In the genomic region with DNA sequence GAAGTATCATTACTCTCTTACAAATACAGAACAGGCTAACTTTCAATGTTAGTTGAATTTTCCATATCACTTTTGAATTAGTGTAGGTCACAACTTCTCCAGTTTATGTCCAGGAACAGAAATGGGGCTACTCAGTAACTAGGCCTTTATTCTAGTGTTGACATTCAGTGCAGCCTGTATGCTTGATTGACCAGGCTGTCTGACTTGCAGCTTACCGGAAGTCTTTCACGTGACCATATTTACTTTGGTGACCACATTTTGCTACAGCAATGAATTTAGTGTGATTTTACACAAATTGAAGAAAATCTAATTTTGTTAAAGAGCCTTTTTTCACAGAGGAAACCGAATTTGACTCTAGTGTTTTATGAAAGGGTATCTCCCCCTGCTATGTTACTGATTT, we compare ENCODE assay signal across 12 cellular contexts. TPM values are rescaled to one million over a fixed set of nuclear protein-coding genes. Genes with fewer than 3 reads are reported as not detected.
A peak's percentile ranks its signal among the peaks of the same experiment; 100 is the strongest.
DNase-seq lines count a peak whose midpoint lies in the region; ATAC-seq, FAIRE-seq and TF ChIP-seq lines count a peak whose summit lies in the region.
"Had no signal": no experiment of that assay in that cellular context is flagged by ENCODE, and none has a peak within 500 bp of the region (broad histone marks: within the 10 kb centered on the region; RNA-seq: fewer than 3 reads in every experiment).

No MANE protein-coding gene starts in this region.

- H3K27me3 Mint-ChIP-seq in CD4-positive, alpha-beta T cell, result no peaks in the 10 kb centered on the region

- peak overlapping the region; percentile 37 for H3K27ac Mint-ChIP-seq in CD4-positive, alpha-beta T cell

- no peak for TF ChIP-seq CTCF in CD4-positive, alpha-beta T cell (IDR thresholded peaks at IDR 0.05)
- no peak for TF ChIP-seq CTCF in epithelial cell of proximal tubule (conservative IDR thresholded peaks at IDR 0.05; ENCODE audit: low read depth, low read length)

- POLR2A ChIA-PET in CD4-positive, alpha-beta T cell (lab: Charles Lee), result no interaction called here

- no peak overlapping the region for H3K27ac ChIP-seq in CD4-positive, alpha-beta T cell (ENCODE audit: low read depth, low read length)
- H3K27ac ChIP-seq in effector memory CD4-positive, alpha-beta T cell (ENCODE audit: insufficient read depth, low read length, poor library complexity, severe bottlenecking), result no peak overlapping the region
- H3K27ac ChIP-seq: C4-2B had no signal

- H3K9me3 Mint-ChIP-seq in CD4-positive, alpha-beta T cell, result no peaks in the 10 kb centered on the region
- H3K9me3 Mint-ChIP-seq: H9 had no signal

- H3K4me3 Mint-ChIP-seq in CD4-positive, alpha-beta T cell, result no peak overlapping the region
- H3K4me3 Mint-ChIP-seq: H9 had no signal

- CTCF ChIA-PET in CD4-positive, alpha-beta T cell (lab: Charles Lee), result no interaction called here

- peak; percentile 85 for FAIRE-seq in GM19239 (lab: Jason Lieb, UNC)
- FAIRE-seq: TTC549 had no signal

- H3K36me3 Mint-ChIP-seq in CD4-positive, alpha-beta T cell (ENCODE audit: low read depth), result peaks cover 57% of the 10 kb centered on the region

- H3K4me1 ChIP-seq in effector memory CD4-positive, alpha-beta T cell (ENCODE audit: control insufficient read depth, insufficient read depth, low read length, poor library complexity, severe bottlenecking), result no peaks in the 10 kb centered on the region

- peaks cover 13% of the 10 kb centered on the region for H3K4me1 Mint-ChIP-seq in CD4-positive, alpha-beta T cell (ENCODE audit: low read depth)
- H3K4me1 Mint-ChIP-seq: H9 had no signal

- ATAC-seq in CD4-positive, alpha-beta T cell (ENCODE audit: poor library complexity), result no peak
- ATAC-seq in HG03097 (IDR thresholded peaks at IDR 0.05; ENCODE audit: low FRiP score, unreplicated experiment), result peak; percentile 67

- H3K9me3 ChIP-seq in CD4-positive, alpha-beta T cell (ENCODE audit: control insufficient read depth, low read length), result no peaks in the 10 kb centered on the region
- H3K9me3 ChIP-seq in effector memory CD4-positive, alpha-beta T cell (ENCODE audit: control insufficient read depth, low read length), result no peaks in the 10 kb centered on the region

- no peak overlapping the region for H3K4me3 ChIP-seq in epithelial cell of proximal tubule (ENCODE audit: low read depth, low read length)
- no peak overlapping the region for H3K4me3 ChIP-seq in effector memory CD4-positive, alpha-beta T cell (ENCODE audit: insufficient read depth, low read depth, low read length, poor library complexity, severe bottlenecking)

- no peaks in the 10 kb centered on the region for H3K27me3 ChIP-seq in CD4-positive, alpha-beta T cell (ENCODE audit: control insufficient read depth, insufficient read depth, low read length)
- no peaks in the 10 kb centered on the region for H3K27me3 ChIP-seq in effector memory CD4-positive, alpha-beta T cell (replicated peaks; ENCODE audit: control insufficient read depth, insufficient read depth, low read length, poor library complexity, severe bottlenecking)

- intact Hi-C loops in CD4-positive, alpha-beta T cell (cut with DNase I, micrococcal nuclease), result no loop called here

- H3K36me3 ChIP-seq in effector memory CD4-positive, alpha-beta T cell (ENCODE audit: control insufficient read depth, insufficient read depth, low read length), result peaks cover 12% of the 10 kb centered on the region

- no peak for DNase-seq in CD4-positive, alpha-beta T cell
- DNase-seq in GM19239 (ENCODE audit: insufficient read length, low spot score), result peak; percentile 31
- DNase-seq in epithelial cell of proximal tubule (ENCODE audit: low read depth), result peak; percentile 64
- DNase-seq in effector memory CD4-positive, alpha-beta T cell, result no peak
- no peak for DNase-seq in NCI-H187 treated with DMSO at 0.1 percent for 48 hours (lab: John Stamatoyannopoulos, UW)
- DNase-seq in ureter (ENCODE audit: low spot score), result no peak
- DNase-seq in central memory CD4-positive, alpha-beta T cell, result no peak
- DNase-seq: H9, NCI-H1436 had no signal

RNA-seq across cellular contexts. Expression of gene MTERF2, which starts 12.4 kb away (rescaled TPM):
- 1 to 10 TPM; 6.1 to 7.6 TPM for total RNA-seq in CD4-positive, alpha-beta T cell
- total RNA-seq in epithelial cell of proximal tubule (2.9 and 5.7 TPM in 2 replicates), ureter (15.9 TPM)

RNA-seq across cellular contexts. Expression of gene TMEM263, which starts 18.8 kb away (rescaled TPM):
- total RNA-seq in CD4-positive, alpha-beta T cell, result 10 to 100 TPM; 33.2 to 33.4 TPM
- total RNA-seq in epithelial cell of proximal tubule (33.5 and 40.1 TPM in 2 replicates), ureter (30.7 TPM)

Comparison
In these comparisons a context has a peak if more than half of its experiments do, and no peak if none do; other contexts are left out.
1. DNase-seq: peak in GM19239 (single experiment) and epithelial cell of proximal tubule (single experiment); none in CD4-positive, alpha-beta T cell (0 of 10), effector memory CD4-positive, alpha-beta T cell (0 of 3), NCI-H187 treated with DMSO at 0.1 percent for 48 hours (single experiment), ureter (single experiment) and central memory CD4-positive, alpha-beta T cell (single experiment).